ENCODE assay signal across 8 cellular contexts in the genomic region with DNA sequence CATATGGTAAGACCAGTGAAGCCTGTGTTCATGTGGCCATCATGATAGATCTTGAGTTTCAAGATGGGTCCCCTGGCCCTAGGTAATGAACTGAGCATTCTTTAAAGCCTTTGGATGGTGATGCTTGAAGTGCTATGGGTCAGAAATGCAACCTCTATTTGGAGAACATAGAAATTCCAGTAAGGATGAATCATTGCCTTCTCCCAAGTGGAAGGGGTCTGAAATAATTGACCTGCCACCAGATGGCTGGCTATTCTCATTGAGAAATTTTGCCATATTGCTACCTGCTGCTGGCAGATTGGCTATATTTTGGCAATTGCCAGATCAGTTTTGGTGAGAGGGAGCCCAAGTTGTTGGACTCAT. TPM values are rescaled to one million over a fixed set of nuclear protein-coding genes. Genes with fewer than 3 reads are reported as not detected.
A peak's percentile ranks its signal among the peaks of the same experiment; 100 is the strongest.
DNase-seq lines count a peak whose midpoint lies in the region; ATAC-seq, FAIRE-seq and TF ChIP-seq lines count a peak whose summit lies in the region.

No MANE protein-coding gene starts in this region.

- H3F3A ChIP-seq in PC-3 (ENCODE audit: low read length, unreplicated experiment) = peaks cover 5% of the 10 kb centered on the region

- H3K27ac Mint-ChIP-seq in Caco-2 (ENCODE audit: unreplicated experiment) = peak overlapping the region; percentile 19

- dilution Hi-C loops in endothelial cell of umbilical vein (cut with MboI; ENCODE audit: extremely low pct_ligation_motif_present, low sequenced_read_pairs) = no loop called here

- peaks cover 5% of the 10 kb centered on the region for H3K36me3 Mint-ChIP-seq in Caco-2 (ENCODE audit: insufficient read depth, unreplicated experiment)

- peak overlapping the region; percentile 93 for H3K4me2 ChIP-seq in PC-3 (ENCODE audit: low read length)
- H3K4me2 ChIP-seq in endothelial cell of umbilical vein (ENCODE audit: insufficient read depth, low read length) = peak overlapping the region; percentile 91
- H3K4me2 ChIP-seq in parathyroid adenoma (ENCODE audit: low read length) = peak overlapping the region; percentile 96

- H3K27ac ChIP-seq in PC-3 (ENCODE audit: low read length) = peak overlapping the region; percentile 3
- H3K27ac ChIP-seq in endothelial cell of umbilical vein (ENCODE audit: insufficient read depth, low read depth, low read length) = peak overlapping the region; percentile 53
- peak overlapping the region; percentile 83 for H3K27ac ChIP-seq in parathyroid adenoma

- peak overlapping the region; percentile 62 for H3K4me3 Mint-ChIP-seq in Caco-2 (ENCODE audit: unreplicated experiment)

- no peaks in the 10 kb centered on the region for H3K79me2 ChIP-seq in PC-3 (ENCODE audit: low read length)
- no peaks in the 10 kb centered on the region for H3K79me2 ChIP-seq in endothelial cell of umbilical vein (ENCODE audit: control insufficient read depth, insufficient read depth, low read length)
- H3K79me2 ChIP-seq in parathyroid adenoma = no peaks in the 10 kb centered on the region

- ATAC-seq in PC-3 (no peak), HG03135 (IDR thresholded peaks at IDR 0.05; ENCODE audit: unreplicated experiment) (no peak)

- no peaks in the 10 kb centered on the region for H3K9me1 ChIP-seq in endothelial cell of umbilical vein (replicated peaks; ENCODE audit: control insufficient read depth, extremely low read depth, insufficient read depth, low read length)

- TF ChIP-seq POLR2A in endothelial cell of umbilical vein (IDR thresholded peaks at IDR 0.05; ENCODE audit: low read depth, low read length) = no peak

- DNase-seq in Caco-2 (no peak), PC-3 (peak; percentile 14), endothelial cell of umbilical vein (ENCODE audit: low read depth, low spot score) (no peak), NCI-H2107 treated with DMSO at 0.1 percent for 48 hours (lab: John Stamatoyannopoulos, UW; ENCODE audit: unreplicated experiment) (no peak), NCI-H1092 (lab: John Stamatoyannopoulos, UW) (no peak), KBM-7 (no peak)

- TF ChIP-seq CTCF in Caco-2 (IDR thresholded peaks at IDR 0.05; ENCODE audit: insufficient read depth in 1 of 2, low read depth in 1 of 2, low read length in 1 of 2, severe bottlenecking in 1 of 2, unreplicated experiment in 1 of 2) (no peak), PC-3 (conservative IDR thresholded peaks at IDR 0.05; ENCODE audit: low read depth, low read length) (no peak), endothelial cell of umbilical vein (IDR thresholded peaks at IDR 0.05; ENCODE audit: extremely low read depth in 1 of 2, insufficient read depth in 1 of 2, low read depth in 1 of 2, low read length in 2 of 2) (no peak), parathyroid adenoma (IDR thresholded peaks at IDR 0.05) (no peak)

- FAIRE-seq in endothelial cell of umbilical vein (lab: Jason Lieb, UNC) = no peak

- H3K4me1 Mint-ChIP-seq in Caco-2 (ENCODE audit: low read depth, unreplicated experiment) = peaks cover 6% of the 10 kb centered on the region

- POLR2A ChIA-PET in Caco-2 (lab: Charles Lee) (interaction anchor here (1.0 to 1.8 kb wide), 3 partner anchors 52 to 158 kb away, joined by 3 to 7 read pairs (median 4); a partner anchor contains a TSS), PC-3 (lab: Charles Lee; ENCODE audit: unreplicated experiment) (interaction anchor here (1.0 to 1.7 kb wide), 2 partner anchors 24 to 53 kb away, joined by 3 to 10 read pairs; a partner anchor contains a TSS), endothelial cell of umbilical vein (lab: Charles Lee) (interaction anchor here (1.1 to 1.3 kb wide), 2 partner anchors 53 to 100 kb away, joined by 8 read pairs; a partner anchor contains a TSS)

- peaks cover 12% of the 10 kb centered on the region for H3K4me1 ChIP-seq in Caco-2
- peaks cover 13% of the 10 kb centered on the region; the same call in 1 of the 2 replicates for H3K4me1 ChIP-seq in PC-3 (ENCODE audit: insufficient read depth, low read length)
- peaks cover 20% of the 10 kb centered on the region for H3K4me1 ChIP-seq in endothelial cell of umbilical vein (ENCODE audit: control insufficient read depth, extremely low read depth, insufficient read depth, low read length)
- peaks cover 6% of the 10 kb centered on the region for H3K4me1 ChIP-seq in parathyroid adenoma

- in situ Hi-C loops in KBM-7 (cut with MboI; ENCODE audit: low pct_unique_long_range_greater_than_20kb, low sequenced_read_pairs) = no loop called here

- H3K9me3 ChIP-seq in Caco-2 (no peaks in the 10 kb centered on the region), PC-3 (ENCODE audit: low read length) (no peaks in the 10 kb centered on the region), endothelial cell of umbilical vein (replicated peaks; ENCODE audit: control insufficient read depth, insufficient read depth, low read length) (no peaks in the 10 kb centered on the region), parathyroid adenoma (ENCODE audit: control insufficient read depth, low read length) (no peaks in the 10 kb centered on the region)

- H3K27me3 ChIP-seq in Caco-2 (replicated peaks; ENCODE audit: control insufficient read depth, insufficient read depth, low read length) (no peaks in the 10 kb centered on the region), PC-3 (ENCODE audit: low read length) (no peaks in the 10 kb centered on the region), endothelial cell of umbilical vein (ENCODE audit: control insufficient read depth in 2 of 2, insufficient read depth in 2 of 2, low read length in 2 of 2) (no peaks in the 10 kb centered on the region), parathyroid adenoma (ENCODE audit: control insufficient read depth, insufficient read depth, low read length) (no peaks in the 10 kb centered on the region)

- H3K9ac ChIP-seq in PC-3 (ENCODE audit: low read length) (no peak overlapping the region), endothelial cell of umbilical vein (replicated peaks; ENCODE audit: extremely low read depth, insufficient read depth, low read length) (peak overlapping the region; percentile 53), parathyroid adenoma (no peak overlapping the region)

- H3K4me3 ChIP-seq in Caco-2 (ENCODE audit: low read depth, low read length) (peak overlapping the region; percentile 6), PC-3 (ENCODE audit: low read length) (peak overlapping the region; percentile 67), endothelial cell of umbilical vein (replicated peaks in 1 of 3; ENCODE audit: insufficient read depth in 1 of 3, low read depth in 1 of 3, low read length in 3 of 3) (peak overlapping the region in 2 of 3 experiments; percentile 23 to 74), parathyroid adenoma (ENCODE audit: low read depth, low read length) (peak overlapping the region; percentile 91)

- no peaks in the 10 kb centered on the region for H3K9me2 ChIP-seq in PC-3 (replicated peaks; ENCODE audit: low read length)

- intact Hi-C loops in Caco-2 (cut with micrococcal nuclease; ENCODE audit: unreplicated experiment) (loop anchor here (1.0 kb wide), 1 partner anchor 53 kb away; a partner anchor contains a TSS), PC-3 (cut with micrococcal nuclease) (loop anchor here (1.0 to 5.0 kb wide), 2 partner anchors 47 to 160 kb away; a partner anchor contains a TSS), endothelial cell of umbilical vein (cut with micrococcal nuclease) (loop anchor here (1.0 to 2.0 kb wide), 3 partner anchors 53 to 158 kb away; a partner anchor contains a TSS)

- no TSS peak for BruUV-seq in Caco-2 (replicated peaks; lab: Mats Ljungman, UMichigan)
- BruUV-seq in PC-3 (replicated peaks; lab: Mats Ljungman, UMichigan) = no TSS peak
- BruUV-seq in endothelial cell of umbilical vein (replicated peaks; lab: Mats Ljungman, UMichigan) = no TSS peak

- H4K20me1 ChIP-seq in PC-3 (ENCODE audit: low read length) (no peaks in the 10 kb centered on the region), endothelial cell of umbilical vein (replicated peaks; ENCODE audit: control insufficient read depth, extremely low read depth, insufficient read depth, low read length) (no peaks in the 10 kb centered on the region)

- H3K36me3 ChIP-seq in Caco-2 (ENCODE audit: control insufficient read depth, insufficient read depth, low read length) = no peaks in the 10 kb centered on the region
- no peaks in the 10 kb centered on the region for H3K36me3 ChIP-seq in PC-3 (ENCODE audit: low read depth, low read length)
- no peaks in the 10 kb centered on the region for H3K36me3 ChIP-seq in endothelial cell of umbilical vein (ENCODE audit: control insufficient read depth in 2 of 2, extremely low read depth in 1 of 2, insufficient read depth in 2 of 2, low read length in 2 of 2)
- no peaks in the 10 kb centered on the region for H3K36me3 ChIP-seq in parathyroid adenoma (ENCODE audit: control insufficient read depth, insufficient read depth, low read length)

- CTCF ChIA-PET in Caco-2 (lab: Charles Lee) = interaction anchor here (1.1 to 1.5 kb wide), 4 partner anchors 10 to 144 kb away, joined by 4 to 20 read pairs (median 5); a partner anchor contains a TSS
- CTCF ChIA-PET in PC-3 (lab: Charles Lee) = interaction anchor here (1.1 to 1.2 kb wide), 2 partner anchors 10 to 53 kb away, joined by 4 to 8 read pairs; a partner anchor contains a TSS
- CTCF ChIA-PET in endothelial cell of umbilical vein (lab: Charles Lee) = interaction anchor here (0.9 to 1.7 kb wide), 9 partner anchors 10 to 117 kb away, joined by 3 to 10 read pairs (median 7); a partner anchor contains a TSS

- H3K9me3 Mint-ChIP-seq in Caco-2 (ENCODE audit: unreplicated experiment) = no peaks in the 10 kb centered on the region

- H2AFZ ChIP-seq in PC-3 (ENCODE audit: low read length) (peak overlapping the region; percentile 81), endothelial cell of umbilical vein (ENCODE audit: low read depth, low read length) (peak overlapping the region; percentile 97), parathyroid adenoma (peak overlapping the region; percentile 39)

- H3K27me3 Mint-ChIP-seq in Caco-2 (ENCODE audit: insufficient read depth, unreplicated experiment) = no peaks in the 10 kb centered on the region

RNA-seq across cellular contexts. Expression of a gene that starts 0.7 kb away (rescaled TPM):
- 39.0 and 44.5 TPM in 2 replicates for total RNA-seq in Caco-2 (2022)
- 15.7 and 16.5 TPM in 2 replicates for total RNA-seq in PC-3 (2014; rRNA removed)
- total RNA-seq in endothelial cell of umbilical vein = 20.0 and 28.4 TPM in 2 replicates
- 47.9 and 58.0 TPM in 2 replicates for polyA plus RNA-seq in endothelial cell of umbilical vein
- polyA plus RNA-seq in endothelial cell of umbilical vein (2011; cell fraction: cytosol; rRNA removed) = 26.7 and 34.0 TPM in 2 replicates
- polyA plus RNA-seq in endothelial cell of umbilical vein (2011; cell fraction: nucleus; rRNA removed) = 8.5 and 9.4 TPM in 2 replicates
- polyA plus RNA-seq in endothelial cell of umbilical vein (2012) = 44.2 and 57.6 TPM in 2 replicates
- 8.6 and 10.2 TPM in 2 replicates for polyA minus RNA-seq in endothelial cell of umbilical vein
- polyA minus RNA-seq in endothelial cell of umbilical vein (2011; cell fraction: cytosol; rRNA and poly(A)+ RNA removed) = 24.3 TPM
- 1.9 and 2.3 TPM in 2 replicates for polyA minus RNA-seq in endothelial cell of umbilical vein (2011; cell fraction: nucleus; rRNA and poly(A)+ RNA removed)

RNA-seq across cellular contexts. Expression of a gene that starts 37.7 kb away (rescaled TPM):
- total RNA-seq in Caco-2 (2022) = not detected in 2 replicates
- total RNA-seq in PC-3 (2014; rRNA removed) = not detected in 2 replicates
- not detected in 2 replicates for total RNA-seq in endothelial cell of umbilical vein
- polyA plus RNA-seq in endothelial cell of umbilical vein = 0.16 and 0.18 TPM in 2 replicates
- 0.07 and 0.08 TPM in 2 replicates for polyA plus RNA-seq in endothelial cell of umbilical vein (2011; cell fraction: cytosol; rRNA removed)
- 0.20 and 0.55 TPM in 2 replicates for polyA plus RNA-seq in endothelial cell of umbilical vein (2011; cell fraction: nucleus; rRNA removed)
- not detected in 2 replicates for polyA plus RNA-seq in endothelial cell of umbilical vein (2012)
- 0.13 TPM in 1 of 2 replicates, not detected in the other for polyA minus RNA-seq in endothelial cell of umbilical vein
- not detected for polyA minus RNA-seq in endothelial cell of umbilical vein (2011; cell fraction: cytosol; rRNA and poly(A)+ RNA removed)
- polyA minus RNA-seq in endothelial cell of umbilical vein (2011; cell fraction: nucleus; rRNA and poly(A)+ RNA removed) = not detected in 2 replicates

RNA-seq across cellular contexts. Expression of a gene that starts 53.0 kb away (rescaled TPM):
- total RNA-seq in Caco-2 (2022) (9.4 and 9.8 TPM in 2 replicates), PC-3 (2014; rRNA removed) (9.6 and 9.9 TPM in 2 replicates), endothelial cell of umbilical vein (11.9 and 12.8 TPM in 2 replicates)
- polyA plus RNA-seq in endothelial cell of umbilical vein = 1.8 and 1.9 TPM in 2 replicates
- polyA plus RNA-seq in endothelial cell of umbilical vein (2011; cell fraction: cytosol; rRNA removed) = 3.6 and 4.1 TPM in 2 replicates
- polyA plus RNA-seq in endothelial cell of umbilical vein (2011; cell fraction: nucleus; rRNA removed) = 5.6 and 9.1 TPM in 2 replicates
- polyA plus RNA-seq in endothelial cell of umbilical vein (2012) = 4.6 and 5.7 TPM in 2 replicates
- polyA minus RNA-seq in endothelial cell of umbilical vein = 4.0 and 4.8 TPM in 2 replicates
- 4.2 TPM for polyA minus RNA-seq in endothelial cell of umbilical vein (2011; cell fraction: cytosol; rRNA and poly(A)+ RNA removed)
- 3.3 and 3.6 TPM in 2 replicates for polyA minus RNA-seq in endothelial cell of umbilical vein (2011; cell fraction: nucleus; rRNA and poly(A)+ RNA removed)

Comparison
In these comparisons a context has a peak if more than half of its experiments do, and no peak if none do; other contexts are left out.
1. H3K4me3 ChIP-seq: peak in every context shown above with its lines; median percentile 91 in parathyroid adenoma; 67 in PC-3; 48 in endothelial cell of umbilical vein; 6 in Caco-2.
2. H2AFZ ChIP-seq: peak in every context shown above with its lines; median percentile 97 in endothelial cell of umbilical vein; 81 in PC-3; 39 in parathyroid adenoma.
3. H3K27ac ChIP-seq: peak in every context shown above with its lines; median percentile 83 in parathyroid adenoma; 53 in endothelial cell of umbilical vein; 3 in PC-3.